ENCODE assay signal across 7 cellular contexts in genomic region chr22:42437488-42438292, GRCh38. TPM values are rescaled to one million over a fixed set of nuclear protein-coding genes. Genes with fewer than 3 reads are reported as not detected.
DNase-seq lines count a peak whose midpoint lies in the region; ATAC-seq and TF ChIP-seq lines count a peak whose summit lies in the region.

No MANE protein-coding gene starts in this region.

- peak overlapping the region; percentile 23 for H3K27ac Mint-ChIP-seq in activated CD4-positive, alpha-beta memory T cell treated with anti-CD3 and anti-CD28 coated beads for 36 hours
- H3K27ac Mint-ChIP-seq in memory B cell, result peak overlapping the region; percentile 28

- no peaks in the 10 kb centered on the region for H3K27me3 Mint-ChIP-seq in activated CD4-positive, alpha-beta memory T cell treated with anti-CD3 and anti-CD28 coated beads for 36 hours
- peaks cover 16% of the 10 kb centered on the region for H3K27me3 Mint-ChIP-seq in memory B cell

- CTCF ChIA-PET in activated CD4-positive, alpha-beta memory T cell treated with anti-CD3 and anti-CD28 coated beads for 36 hours (lab: Charles Lee), result interaction anchor here (0.7 to 5.2 kb wide), 22 partner anchors 8 to 741 kb away, joined by 3 to 57 read pairs (median 4); partner anchors contain the start of gene NDUFA6

- H3K9me3 Mint-ChIP-seq in activated CD4-positive, alpha-beta memory T cell treated with anti-CD3 and anti-CD28 coated beads for 36 hours, result no peaks in the 10 kb centered on the region
- no peaks in the 10 kb centered on the region for H3K9me3 Mint-ChIP-seq in memory B cell

- H3K4me3 ChIP-seq in GM12875 (ENCODE audit: low read depth, low read length) (peak overlapping the region; percentile 63), ectodermal cell (ENCODE audit: insufficient read depth, low read depth, low read length) (peak overlapping the region; percentile 28)

- intact Hi-C loops in activated CD4-positive, alpha-beta memory T cell treated with anti-CD3 and anti-CD28 coated beads for 36 hours (cut with micrococcal nuclease), result loop anchor here (1.0 to 2.0 kb wide), 3 partner anchors 268 to 471 kb away; partner anchors contain the start of gene NDUFA6

- H3K4me1 Mint-ChIP-seq in activated CD4-positive, alpha-beta memory T cell treated with anti-CD3 and anti-CD28 coated beads for 36 hours (ENCODE audit: low read depth), result peaks cover 18% of the 10 kb centered on the region
- H3K4me1 Mint-ChIP-seq in memory B cell, result peaks cover 15% of the 10 kb centered on the region

- peaks cover 9% of the 10 kb centered on the region for H3K4me1 ChIP-seq in ectodermal cell (ENCODE audit: control insufficient read depth, insufficient read depth, low read length)

- peak overlapping the region; percentile 74 for H3K4me3 Mint-ChIP-seq in activated CD4-positive, alpha-beta memory T cell treated with anti-CD3 and anti-CD28 coated beads for 36 hours
- H3K4me3 Mint-ChIP-seq in memory B cell, result peak overlapping the region; percentile 81

- H3K9me3 ChIP-seq in ectodermal cell (ENCODE audit: control insufficient read depth, low read length), result no peaks in the 10 kb centered on the region

- peak; percentile 60 for ATAC-seq in HG02938 (IDR thresholded peaks at IDR 0.05; ENCODE audit: unreplicated experiment)
- peak; percentile 80 for ATAC-seq in memory B cell (ENCODE audit: low read depth)

- WGBS in ectodermal cell, 2 experiments, result 3% methylated on average over 33 of the region's 33 CpGs

- DNase-seq in NCI-H524 treated with DMSO at 0.1 percent for 48 hours (lab: John Stamatoyannopoulos, UW) (peak; percentile 23), memory B cell (ENCODE audit: low spot score in 2 of 2) (peak; percentile 89 to 94)
- DNase-seq in activated CD4-positive, alpha-beta memory T cell treated with anti-CD3 and anti-CD28 coated beads for 36 hours, result peak; percentile 86
- peak; percentile 51 for DNase-seq in stimulated activated CD8-positive, alpha-beta memory T cell treated with anti-CD3 and anti-CD28 coated beads, Interleukin-12 subunit alpha, Interleukin-12 subunit beta, amount 100 ng/mL, for 24 hours (ENCODE audit: extremely low read depth)

- no peaks in the 10 kb centered on the region for H3K36me3 ChIP-seq in ectodermal cell (ENCODE audit: control insufficient read depth, insufficient read depth, low read length)

- peaks cover 21% of the 10 kb centered on the region for H3K27me3 ChIP-seq in ectodermal cell (ENCODE audit: control insufficient read depth, insufficient read depth, low read length, poor library complexity, severe bottlenecking)

- TF ChIP-seq CTCF in GM12875 (IDR thresholded peaks at IDR 0.05; ENCODE audit: borderline replicate concordance, insufficient read depth, low read depth, low read length), result peak; percentile 94

- POLR2A ChIA-PET in activated CD4-positive, alpha-beta memory T cell treated with anti-CD3 and anti-CD28 coated beads for 36 hours (lab: Charles Lee), result interaction anchor here (0.6 kb wide), 1 partner anchor 62 kb away, joined by 5 read pairs; no protein-coding TSS in a partner anchor

- no peak overlapping the region for H3K27ac ChIP-seq in ectodermal cell (ENCODE audit: insufficient read depth, low read depth, low read length, poor library complexity, severe bottlenecking)

- no peaks in the 10 kb centered on the region for H3K36me3 Mint-ChIP-seq in activated CD4-positive, alpha-beta memory T cell treated with anti-CD3 and anti-CD28 coated beads for 36 hours
- H3K36me3 Mint-ChIP-seq in memory B cell, result no peaks in the 10 kb centered on the region

RNA-seq across cellular contexts. Expression of gene NFAM1, which starts 5.5 kb away (rescaled TPM):
- total RNA-seq in activated CD4-positive, alpha-beta memory T cell treated with anti-CD3 and anti-CD28 coated beads for 36 hours, result under 1 TPM; 0.15 to 0.24 TPM
- 0.22 TPM for polyA plus RNA-seq in ectodermal cell (2013, experiment 1 of 4)
- 0.09 TPM for polyA plus RNA-seq in ectodermal cell (2013, experiment 2 of 4)
- 0.16 TPM for polyA plus RNA-seq in ectodermal cell (2013, experiment 3 of 4)
- 0.12 TPM for polyA plus RNA-seq in ectodermal cell (2013, experiment 4 of 4)

Comparison
In these comparisons a context has a peak if more than half of its experiments do, and no peak if none do; other contexts are left out.
1. DNase-seq: peak in every context shown above with its lines; median percentile 92 in memory B cell; 86 in activated CD4-positive, alpha-beta memory T cell treated with anti-CD3 and anti-CD28 coated beads for 36 hours; 51 in stimulated activated CD8-positive, alpha-beta memory T cell treated with anti-CD3 and anti-CD28 coated beads, Interleukin-12 subunit alpha, Interleukin-12 subunit beta, amount 100 ng/mL, for 24 hours; 23 in NCI-H524 treated with DMSO at 0.1 percent for 48 hours.